Comparison of ENCODE assay signal across 8 cellular contexts in the genomic region with DNA sequence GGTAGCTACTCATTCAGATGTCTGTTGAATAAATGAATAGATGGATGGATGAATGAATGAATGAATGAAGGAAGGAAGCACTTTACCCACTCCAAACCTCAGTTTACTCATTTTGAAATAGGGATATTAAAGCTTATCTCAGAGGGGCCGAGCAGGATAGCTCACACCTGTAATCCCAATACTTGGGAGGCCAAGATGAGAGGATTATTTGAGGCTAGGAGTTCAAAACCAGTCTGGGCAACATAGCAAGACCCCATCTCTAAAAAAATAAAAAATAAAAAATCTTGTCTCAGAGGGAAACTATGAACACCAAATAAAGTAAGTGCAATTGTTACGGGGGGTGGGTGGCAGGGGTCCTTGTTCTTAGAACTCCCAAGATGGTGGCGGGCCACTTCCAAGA. TPM values are rescaled to one million over a fixed set of nuclear protein-coding genes. Genes with fewer than 3 reads are reported as not detected.
DNase-seq lines count a peak whose midpoint lies in the region; ATAC-seq, FAIRE-seq and TF ChIP-seq lines count a peak whose summit lies in the region.
"Not testable (repeated sequence)": the region's sequence is repeated elsewhere in the genome, so short reads cannot be mapped to it uniquely, and the experiment has no call there.

No MANE protein-coding gene starts in this region.

- intact Hi-C loops in Caco-2 (cut with micrococcal nuclease; ENCODE audit: unreplicated experiment) = not testable (repeated sequence)
- intact Hi-C loops in activated T-helper 1 cell treated with anti-CD3 and anti-CD28 coated beads, Interleukin-12 subunit alpha, Interleukin-12 subunit beta, Interleukin-2, Interleukin-4 antibody, amounts not matched to agents 30 ng/mL and 10 ng/mL and 1 ng/mL, durations not matched to agents 14 hours and 24 hours and 36 hours (cut with micrococcal nuclease) = loop anchor here (5.0 kb wide), 1 partner anchor 309 kb away; the partner anchor contains the start of gene ANKRD40
- intact Hi-C loops in natural killer cell (cut with micrococcal nuclease) = loop anchor here (5.0 kb wide), 1 partner anchor 36 kb away; no protein-coding TSS in a partner anchor

- CTCF ChIA-PET in Caco-2 (lab: Charles Lee) = interaction anchor here (0.5 to 3.6 kb wide), 18 partner anchors 18 to 555 kb away, joined by 3 to 67 read pairs (median 6); partner anchors contain the start of genes ACSF2 and RSAD1

- H3K9me3 Mint-ChIP-seq in CD4-positive, CD25-positive, alpha-beta regulatory T cell; Caco-2 (ENCODE audit: unreplicated experiment); IgD-negative memory B cell; activated T-helper 1 cell treated with anti-CD3 and anti-CD28 coated beads, Interleukin-12 subunit alpha, Interleukin-12 subunit beta, Interleukin-2, Interleukin-4 antibody, amounts not matched to agents 30 ng/mL and 10 ng/mL and 1 ng/mL, durations not matched to agents 14 hours and 24 hours and 36 hours; astrocyte (ENCODE audit: unreplicated experiment); central memory CD8-positive, alpha-beta T cell; natural killer cell; type B pancreatic cell: not testable (repeated sequence)

- H3K4me1 Mint-ChIP-seq in CD4-positive, CD25-positive, alpha-beta regulatory T cell = peaks cover 10 to 34% (median 19%) of the 10 kb centered on the region in 4 donors
- peaks cover 12% of the 10 kb centered on the region for H3K4me1 Mint-ChIP-seq in Caco-2 (ENCODE audit: low read depth, unreplicated experiment)
- peaks cover 13 to 20% (median 19%) of the 10 kb centered on the region in 3 donors for H3K4me1 Mint-ChIP-seq in IgD-negative memory B cell
- H3K4me1 Mint-ChIP-seq in activated T-helper 1 cell treated with anti-CD3 and anti-CD28 coated beads, Interleukin-12 subunit alpha, Interleukin-12 subunit beta, Interleukin-2, Interleukin-4 antibody, amounts not matched to agents 30 ng/mL and 10 ng/mL and 1 ng/mL, durations not matched to agents 14 hours and 24 hours and 36 hours (ENCODE audit: low read depth) = peaks cover 25% of the 10 kb centered on the region
- not testable (repeated sequence) for H3K4me1 Mint-ChIP-seq in astrocyte (ENCODE audit: low read depth, unreplicated experiment)
- H3K4me1 Mint-ChIP-seq in central memory CD8-positive, alpha-beta T cell = peaks cover 30% of the 10 kb centered on the region
- H3K4me1 Mint-ChIP-seq in natural killer cell = peaks cover 23 to 33% of the 10 kb centered on the region in 2 donors
- peaks cover 20% of the 10 kb centered on the region for H3K4me1 Mint-ChIP-seq in type B pancreatic cell (ENCODE audit: unreplicated experiment)

- BruUV-seq in Caco-2 (replicated peaks; lab: Mats Ljungman, UMichigan) = not testable (repeated sequence)

- H3K27ac ChIP-seq in CD4-positive, CD25-positive, alpha-beta regulatory T cell (ENCODE audit: insufficient read depth, low read length, poor library complexity, severe bottlenecking); astrocyte (ENCODE audit: low read depth, low read length): not testable (repeated sequence)

- H3K4me2 ChIP-seq in astrocyte (ENCODE audit: low read length) = not testable (repeated sequence)

- not testable (repeated sequence) for H3K9me3 ChIP-seq in CD4-positive, CD25-positive, alpha-beta regulatory T cell (ENCODE audit: control insufficient read depth in 2 of 2, low read length in 2 of 2); Caco-2; astrocyte (ENCODE audit: insufficient read depth, low read depth, low read length)

- H3K36me3 ChIP-seq in CD4-positive, CD25-positive, alpha-beta regulatory T cell (ENCODE audit: control insufficient read depth, insufficient read depth, low read length) = peaks cover 13% of the 10 kb centered on the region
- peaks cover 10% of the 10 kb centered on the region for H3K36me3 ChIP-seq in Caco-2 (ENCODE audit: control insufficient read depth, insufficient read depth, low read length)
- H3K36me3 ChIP-seq in astrocyte (ENCODE audit: insufficient read depth, low read length) = peaks cover 12% of the 10 kb centered on the region

- not testable (repeated sequence) for FAIRE-seq in astrocyte (lab: Jason Lieb, UNC)

- H3K27me3 Mint-ChIP-seq in CD4-positive, CD25-positive, alpha-beta regulatory T cell; Caco-2 (ENCODE audit: insufficient read depth, unreplicated experiment); IgD-negative memory B cell; activated T-helper 1 cell treated with anti-CD3 and anti-CD28 coated beads, Interleukin-12 subunit alpha, Interleukin-12 subunit beta, Interleukin-2, Interleukin-4 antibody, amounts not matched to agents 30 ng/mL and 10 ng/mL and 1 ng/mL, durations not matched to agents 14 hours and 24 hours and 36 hours (ENCODE audit: insufficient read depth); astrocyte (ENCODE audit: low read depth, unreplicated experiment); central memory CD8-positive, alpha-beta T cell; natural killer cell (ENCODE audit: low read depth in 2 of 2); type B pancreatic cell: not testable (repeated sequence)

- H3K27me3 ChIP-seq in CD4-positive, CD25-positive, alpha-beta regulatory T cell (ENCODE audit: control insufficient read depth, insufficient read depth, low read length); Caco-2 (replicated peaks; ENCODE audit: control insufficient read depth, insufficient read depth, low read length); astrocyte (ENCODE audit: insufficient read depth, low read length): not testable (repeated sequence)

- H3K79me2 ChIP-seq in astrocyte (ENCODE audit: insufficient read depth, low read length) = peaks cover 37% of the 10 kb centered on the region

- ATAC-seq in CD4-positive, CD25-positive, alpha-beta regulatory T cell (ENCODE audit: low read depth in 2 of 2); central memory CD8-positive, alpha-beta T cell (replicated peaks; ENCODE audit: extremely low read depth, poor library complexity, severe bottlenecking); natural killer cell: not testable (repeated sequence)

- not testable (repeated sequence) for H3K27ac Mint-ChIP-seq in CD4-positive, CD25-positive, alpha-beta regulatory T cell; Caco-2 (ENCODE audit: unreplicated experiment); activated T-helper 1 cell treated with anti-CD3 and anti-CD28 coated beads, Interleukin-12 subunit alpha, Interleukin-12 subunit beta, Interleukin-2, Interleukin-4 antibody, amounts not matched to agents 30 ng/mL and 10 ng/mL and 1 ng/mL, durations not matched to agents 14 hours and 24 hours and 36 hours; astrocyte (ENCODE audit: unreplicated experiment); central memory CD8-positive, alpha-beta T cell (ENCODE audit: low read depth)
- peak overlapping the region in 1 of 3 donors; percentile 23 for H3K27ac Mint-ChIP-seq in IgD-negative memory B cell
- H3K27ac Mint-ChIP-seq in natural killer cell = peak overlapping the region in 1 of 2 donors; percentile 79
- H3K27ac Mint-ChIP-seq in type B pancreatic cell = peak overlapping the region; percentile 7

- peaks cover 27% of the 10 kb centered on the region for H3K4me1 ChIP-seq in CD4-positive, CD25-positive, alpha-beta regulatory T cell (ENCODE audit: control insufficient read depth, insufficient read depth, low read length, poor library complexity, severe bottlenecking)
- not testable (repeated sequence) for H3K4me1 ChIP-seq in Caco-2
- peaks cover 15% of the 10 kb centered on the region for H3K4me1 ChIP-seq in astrocyte (ENCODE audit: insufficient read depth, low read length)

- H3K4me3 Mint-ChIP-seq in CD4-positive, CD25-positive, alpha-beta regulatory T cell = peak overlapping the region; percentile 52 to 96 (median 72)
- peak overlapping the region; percentile 76 for H3K4me3 Mint-ChIP-seq in Caco-2 (ENCODE audit: unreplicated experiment)
- H3K4me3 Mint-ChIP-seq in IgD-negative memory B cell = peak overlapping the region in 3 of 4 donors; percentile 66 to 92 (median 87)
- peak overlapping the region; percentile 51 for H3K4me3 Mint-ChIP-seq in activated T-helper 1 cell treated with anti-CD3 and anti-CD28 coated beads, Interleukin-12 subunit alpha, Interleukin-12 subunit beta, Interleukin-2, Interleukin-4 antibody, amounts not matched to agents 30 ng/mL and 10 ng/mL and 1 ng/mL, durations not matched to agents 14 hours and 24 hours and 36 hours
- peak overlapping the region; percentile 69 for H3K4me3 Mint-ChIP-seq in astrocyte (ENCODE audit: unreplicated experiment)
- H3K4me3 Mint-ChIP-seq in central memory CD8-positive, alpha-beta T cell = peak overlapping the region; percentile 80
- peak overlapping the region; percentile 50 for H3K4me3 Mint-ChIP-seq in natural killer cell
- H3K4me3 Mint-ChIP-seq in type B pancreatic cell = peak overlapping the region; percentile 62

- not testable (repeated sequence) for H3K4me3 ChIP-seq in CD4-positive, CD25-positive, alpha-beta regulatory T cell (ENCODE audit: low read depth, low read length); Caco-2 (ENCODE audit: low read depth, low read length); astrocyte (ENCODE audit: insufficient read depth, low read depth, low read length)

- H3K36me3 Mint-ChIP-seq in CD4-positive, CD25-positive, alpha-beta regulatory T cell = peaks cover 15% of the 10 kb centered on the region
- peaks cover 35% of the 10 kb centered on the region for H3K36me3 Mint-ChIP-seq in Caco-2 (ENCODE audit: insufficient read depth, unreplicated experiment)
- not testable (repeated sequence) for H3K36me3 Mint-ChIP-seq in IgD-negative memory B cell; astrocyte (ENCODE audit: low read depth, unreplicated experiment); natural killer cell
- peaks cover 19% of the 10 kb centered on the region for H3K36me3 Mint-ChIP-seq in activated T-helper 1 cell treated with anti-CD3 and anti-CD28 coated beads, Interleukin-12 subunit alpha, Interleukin-12 subunit beta, Interleukin-2, Interleukin-4 antibody, amounts not matched to agents 30 ng/mL and 10 ng/mL and 1 ng/mL, durations not matched to agents 14 hours and 24 hours and 36 hours (ENCODE audit: low read depth)
- peaks cover 15% of the 10 kb centered on the region for H3K36me3 Mint-ChIP-seq in central memory CD8-positive, alpha-beta T cell (ENCODE audit: insufficient read depth)
- H3K36me3 Mint-ChIP-seq in type B pancreatic cell = peaks cover 15% of the 10 kb centered on the region

- peaks cover 33% of the 10 kb centered on the region for H4K20me1 ChIP-seq in astrocyte (ENCODE audit: insufficient read depth, low read length)

- not testable (repeated sequence) for H2AFZ ChIP-seq in astrocyte (ENCODE audit: low read depth, low read length)

- not testable (repeated sequence) for DNase-seq in CD4-positive, CD25-positive, alpha-beta regulatory T cell; Caco-2; activated T-helper 1 cell treated with anti-CD3 and anti-CD28 coated beads, Interleukin-12 subunit alpha, Interleukin-12 subunit beta, Interleukin-2, Interleukin-4 antibody, amounts not matched to agents 30 ng/mL and 10 ng/mL and 1 ng/mL, durations not matched to agents 14 hours and 24 hours and 36 hours (ENCODE audit: low spot score); astrocyte (ENCODE audit: low read depth); central memory CD8-positive, alpha-beta T cell (ENCODE audit: low spot score in 2 of 2); natural killer cell; type B pancreatic cell (ENCODE audit: extremely low spot score, unreplicated experiment)

- POLR2A ChIA-PET in Caco-2 (lab: Charles Lee) = interaction anchor here (1.0 to 2.0 kb wide), 5 partner anchors 16 to 144 kb away, joined by 3 to 10 read pairs (median 3); no protein-coding TSS in a partner anchor

- not testable (repeated sequence) for H3K9ac ChIP-seq in astrocyte (ENCODE audit: low read length)

- TF ChIP-seq CTCF in Caco-2 (IDR thresholded peaks at IDR 0.05; ENCODE audit: insufficient read depth in 1 of 2, low read depth in 1 of 2, low read length in 1 of 2, severe bottlenecking in 1 of 2, unreplicated experiment in 1 of 2); astrocyte (IDR thresholded peaks at IDR 0.05; ENCODE audit: insufficient read depth, low read depth, low read length); natural killer cell (IDR thresholded peaks at IDR 0.05); type B pancreatic cell (conservative IDR thresholded peaks at IDR 0.05): not testable (repeated sequence)

RNA-seq across cellular contexts. Expression of gene LRRC59, which starts 1.3 kb away (rescaled TPM):
- total RNA-seq in CD4-positive, CD25-positive, alpha-beta regulatory T cell = 49.9 TPM
- 10 to 100 TPM; 17.2 to 24.0 (median 20.5) TPM for polyA plus RNA-seq in CD4-positive, CD25-positive, alpha-beta regulatory T cell
- total RNA-seq in Caco-2 (2022) = 324 and 336 TPM in 2 replicates
- polyA plus RNA-seq in IgD-negative memory B cell = 22.6 TPM
- 113 and 116 TPM in 2 replicates for total RNA-seq in activated T-helper 1 cell treated with anti-CD3 and anti-CD28 coated beads, Interleukin-12 subunit alpha, Interleukin-12 subunit beta, Interleukin-2, Interleukin-4 antibody, amounts not matched to agents 30 ng/mL and 10 ng/mL and 1 ng/mL, durations not matched to agents 14 hours and 24 hours and 36 hours
- 180 and 185 TPM in 2 replicates for total RNA-seq in astrocyte
- total RNA-seq in natural killer cell = 10 to 100 TPM; 55.6 to 62.7 (median 56.0) TPM
- 75.3 and 104 TPM in 2 replicates for total RNA-seq in type B pancreatic cell (ENCODE audit: low replicate concordance)

RNA-seq across cellular contexts. Expression of gene EME1, which starts 25.6 kb away (rescaled TPM):
- 0.81 TPM for total RNA-seq in CD4-positive, CD25-positive, alpha-beta regulatory T cell
- 1 to 10 TPM in 1 of 4 donors, under 1 TPM in 2, not detected in 1; 0.49 to 1.5 (median 0.59) TPM for polyA plus RNA-seq in CD4-positive, CD25-positive, alpha-beta regulatory T cell
- total RNA-seq in Caco-2 (2022) (43.5 and 48.5 TPM in 2 replicates), astrocyte (3.0 and 3.1 TPM in 2 replicates), natural killer cell (1 to 10 TPM; 2.4 to 3.2 (median 2.9) TPM), type B pancreatic cell (ENCODE audit: low replicate concordance) (6.2 and 18.7 TPM in 2 replicates)
- not detected for polyA plus RNA-seq in IgD-negative memory B cell
- 27.7 and 32.9 TPM in 2 replicates for total RNA-seq in activated T-helper 1 cell treated with anti-CD3 and anti-CD28 coated beads, Interleukin-12 subunit alpha, Interleukin-12 subunit beta, Interleukin-2, Interleukin-4 antibody, amounts not matched to agents 30 ng/mL and 10 ng/mL and 1 ng/mL, durations not matched to agents 14 hours and 24 hours and 36 hours

RNA-seq across cellular contexts. Expression of gene MRPL27, which starts 25.7 kb away (rescaled TPM):
- 33.5 TPM for total RNA-seq in CD4-positive, CD25-positive, alpha-beta regulatory T cell
- 10 to 100 TPM; 61.6 to 86.7 (median 80.2) TPM for polyA plus RNA-seq in CD4-positive, CD25-positive, alpha-beta regulatory T cell
- total RNA-seq in Caco-2 (2022) = 196 and 203 TPM in 2 replicates
- 62.5 TPM for polyA plus RNA-seq in IgD-negative memory B cell
- total RNA-seq in activated T-helper 1 cell treated with anti-CD3 and anti-CD28 coated beads, Interleukin-12 subunit alpha, Interleukin-12 subunit beta, Interleukin-2, Interleukin-4 antibody, amounts not matched to agents 30 ng/mL and 10 ng/mL and 1 ng/mL, durations not matched to agents 14 hours and 24 hours and 36 hours = 73.4 and 78.7 TPM in 2 replicates
- 57.3 and 60.3 TPM in 2 replicates for total RNA-seq in astrocyte
- total RNA-seq in natural killer cell = 10 to 100 TPM; 16.4 to 36.6 (median 31.3) TPM
- total RNA-seq in type B pancreatic cell (ENCODE audit: low replicate concordance) = 66.6 and 76.9 TPM in 2 replicates

RNA-seq across cellular contexts. Expression of gene ACSF2, which starts 27.3 kb away (rescaled TPM):
- total RNA-seq in CD4-positive, CD25-positive, alpha-beta regulatory T cell = 22.2 TPM
- polyA plus RNA-seq in CD4-positive, CD25-positive, alpha-beta regulatory T cell = 1 to 10 TPM; 2.7 to 5.5 (median 3.4) TPM
- total RNA-seq in Caco-2 (2022) = 135 and 161 TPM in 2 replicates
- polyA plus RNA-seq in IgD-negative memory B cell = 28.6 TPM
- total RNA-seq in activated T-helper 1 cell treated with anti-CD3 and anti-CD28 coated beads, Interleukin-12 subunit alpha, Interleukin-12 subunit beta, Interleukin-2, Interleukin-4 antibody, amounts not matched to agents 30 ng/mL and 10 ng/mL and 1 ng/mL, durations not matched to agents 14 hours and 24 hours and 36 hours = 8.8 and 11.3 TPM in 2 replicates
- total RNA-seq in astrocyte = 28.3 and 43.3 TPM in 2 replicates
- 10 to 100 TPM; 24.2 to 40.6 (median 25.8) TPM for total RNA-seq in natural killer cell
- 57.3 and 75.0 TPM in 2 replicates for total RNA-seq in type B pancreatic cell (ENCODE audit: low replicate concordance)

RNA-seq across cellular contexts. Expression of gene XYLT2, which starts 52.7 kb away (rescaled TPM):
- 15.5 TPM for total RNA-seq in CD4-positive, CD25-positive, alpha-beta regulatory T cell
- 10 to 100 TPM in 2 of 4 donors, 1 to 10 TPM in 2; 6.2 to 15.9 (median 11.3) TPM for polyA plus RNA-seq in CD4-positive, CD25-positive, alpha-beta regulatory T cell
- total RNA-seq in Caco-2 (2022) (72.9 and 75.8 TPM in 2 replicates), astrocyte (41.0 and 47.3 TPM in 2 replicates), natural killer cell (10 to 100 TPM; 16.3 to 25.4 (median 18.6) TPM), type B pancreatic cell (ENCODE audit: low replicate concordance) (23.5 and 38.8 TPM in 2 replicates)
- 13.9 TPM for polyA plus RNA-seq in IgD-negative memory B cell
- total RNA-seq in activated T-helper 1 cell treated with anti-CD3 and anti-CD28 coated beads, Interleukin-12 subunit alpha, Interleukin-12 subunit beta, Interleukin-2, Interleukin-4 antibody, amounts not matched to agents 30 ng/mL and 10 ng/mL and 1 ng/mL, durations not matched to agents 14 hours and 24 hours and 36 hours = 63.0 and 63.9 TPM in 2 replicates
